In genomic region chr17:68234726-68235335, GRCh38 we compare ENCODE assay signal across 8 cellular contexts. TPM values are rescaled to one million over a fixed set of nuclear protein-coding genes. Genes with fewer than 3 reads are reported as not detected.
DNase-seq lines count a peak whose midpoint lies in the region; ATAC-seq and TF ChIP-seq lines count a peak whose summit lies in the region.
"Not testable (repeated sequence)": the region's sequence is repeated elsewhere in the genome, so short reads cannot be mapped to it uniquely, and the experiment has no call there.

No MANE protein-coding gene starts in this region.

- H3K27me3 Mint-ChIP-seq in activated CD4-positive, alpha-beta memory T cell treated with anti-CD3 and anti-CD28 coated beads for 36 hours: not testable (repeated sequence)

- not testable (repeated sequence) for H3K9me3 ChIP-seq in upper lobe of right lung

- not testable (repeated sequence) for H3K4me3 Mint-ChIP-seq in activated CD4-positive, alpha-beta memory T cell treated with anti-CD3 and anti-CD28 coated beads for 36 hours

- H3K27ac Mint-ChIP-seq in activated CD4-positive, alpha-beta memory T cell treated with anti-CD3 and anti-CD28 coated beads for 36 hours: peak overlapping the region; percentile 80

- not testable (repeated sequence) for H3K36me3 ChIP-seq in upper lobe of right lung

- H3K36me3 Mint-ChIP-seq in activated CD4-positive, alpha-beta memory T cell treated with anti-CD3 and anti-CD28 coated beads for 36 hours: not testable (repeated sequence)

- POLR2A ChIA-PET in activated CD4-positive, alpha-beta memory T cell treated with anti-CD3 and anti-CD28 coated beads for 36 hours (lab: Charles Lee): interaction anchor here (0.8 to 1.2 kb wide), 2 partner anchors 13 kb away, joined by 4 to 5 read pairs; partner anchors contain the start of gene AMZ2

- H3K27me3 ChIP-seq in upper lobe of right lung: not testable (repeated sequence)

- H3K4me3 ChIP-seq in upper lobe of right lung: not testable (repeated sequence)

- intact Hi-C loops in activated CD4-positive, alpha-beta memory T cell treated with anti-CD3 and anti-CD28 coated beads for 36 hours (cut with micrococcal nuclease): loop anchor here (5.0 kb wide), 1 partner anchor 198 kb away; the partner anchor contains the start of gene KPNA2
- intact Hi-C loops in left cardiac atrium (cut with DNase I); upper lobe of right lung (cut with DNase I): not testable (repeated sequence)

- TF ChIP-seq POLR2A in GM18505 (IDR thresholded peaks at IDR 0.05; ENCODE audit: borderline replicate concordance, extremely low read depth, insufficient read depth, insufficient read length): not testable (repeated sequence)

- not testable (repeated sequence) for H3K4me1 ChIP-seq in upper lobe of right lung

- TF ChIP-seq CTCF in upper lobe of right lung (IDR thresholded peaks at IDR 0.05): not testable (repeated sequence)

- ATAC-seq in GM18505 (IDR thresholded peaks at IDR 0.05; ENCODE audit: unreplicated experiment) (peak; percentile 34), HG03066 (IDR thresholded peaks at IDR 0.05; ENCODE audit: low read depth, unreplicated experiment) (peak; percentile 35), left cardiac atrium (peak; percentile 49 to 72), upper lobe of right lung (peak; percentile 72)

- H3K9me3 Mint-ChIP-seq in activated CD4-positive, alpha-beta memory T cell treated with anti-CD3 and anti-CD28 coated beads for 36 hours: not testable (repeated sequence)

- CTCF ChIA-PET in activated CD4-positive, alpha-beta memory T cell treated with anti-CD3 and anti-CD28 coated beads for 36 hours (lab: Charles Lee): interaction anchor here (0.6 to 1.7 kb wide), 3 partner anchors 34 to 273 kb away, joined by 3 to 6 read pairs (median 3); no protein-coding TSS in a partner anchor

- H3K27ac ChIP-seq in caudate nucleus (ENCODE audit: low read depth, low read length): peak overlapping the region; percentile 78
- peak overlapping the region; percentile 72 for H3K27ac ChIP-seq in upper lobe of right lung

- peaks cover 44% of the 10 kb centered on the region for H3K4me1 Mint-ChIP-seq in activated CD4-positive, alpha-beta memory T cell treated with anti-CD3 and anti-CD28 coated beads for 36 hours (ENCODE audit: low read depth)

- DNase-seq in NOMO-1 (lab: John Stamatoyannopoulos, UW; ENCODE audit: unreplicated experiment in 2 of 2) (peak; percentile 40 to 59), caudate nucleus (lab: John Stamatoyannopoulos, UW) (peak in 18 of 61 donors; percentile 15 to 83 (median 46)), occipital lobe (lab: John Stamatoyannopoulos, UW) (peak; percentile 15)
- DNase-seq in activated CD4-positive, alpha-beta memory T cell treated with anti-CD3 and anti-CD28 coated beads for 36 hours: peak; percentile 64
- not testable (repeated sequence) for DNase-seq in left cardiac atrium, upper lobe of right lung

RNA-seq across cellular contexts. Expression of gene AMZ2, which starts 13.0 kb away (rescaled TPM):
- 100 to 1,000 TPM; 134 to 146 TPM for total RNA-seq in activated CD4-positive, alpha-beta memory T cell treated with anti-CD3 and anti-CD28 coated beads for 36 hours
- total RNA-seq in left cardiac atrium (10 to 100 TPM; 71.1 to 77.5 TPM), occipital lobe (58.2 TPM), upper lobe of right lung (50.5 TPM)

RNA-seq across cellular contexts. Expression of gene SLC16A6, which starts 56.1 kb away (rescaled TPM):
- 1 to 10 TPM; 3.5 to 3.6 TPM for total RNA-seq in activated CD4-positive, alpha-beta memory T cell treated with anti-CD3 and anti-CD28 coated beads for 36 hours
- total RNA-seq in left cardiac atrium: 1 to 10 TPM in 1 of 2 donors, under 1 TPM in 1; 0.62 to 1.4 TPM
- total RNA-seq in occipital lobe: 3.1 TPM
- 7.5 TPM for total RNA-seq in upper lobe of right lung

RNA-seq across cellular contexts. Expression of gene ARSG, which starts 56.5 kb away (rescaled TPM):
- total RNA-seq in activated CD4-positive, alpha-beta memory T cell treated with anti-CD3 and anti-CD28 coated beads for 36 hours: 10 to 100 TPM in 1 of 2 experiments, 1 to 10 TPM in 1; 9.8 to 10.8 TPM
- total RNA-seq in left cardiac atrium (1 to 10 TPM; 5.9 to 6.9 TPM), occipital lobe (4.4 TPM), upper lobe of right lung (4.8 TPM)
